ENCODE assay signal across 1 cellular context in genomic region chr7:78081888-78082287, GRCh38.
TF ChIP-seq lines count a peak whose summit lies in the region.

No MANE protein-coding gene starts in this region.

TF ChIP-seq in WTC11, 78 proteins besides CTCF, POLR2A, EP300 and RAD21 (continued from another document):
- no peak for TF ChIP-seq ZNF263 (CRISPR knock-in tag; IDR thresholded peaks at IDR 0.05; ENCODE audit: low read depth)
- TF ChIP-seq SMAD4 (CRISPR knock-in tag; IDR thresholded peaks at IDR 0.05), result no peak
- TF ChIP-seq ATF1 (CRISPR knock-in tag; IDR thresholded peaks at IDR 0.05), result no peak
TF ChIP-seq in WTC11: peak in this region for 0.
